13 cellular contexts compared by ENCODE assay signal in the genomic region with DNA sequence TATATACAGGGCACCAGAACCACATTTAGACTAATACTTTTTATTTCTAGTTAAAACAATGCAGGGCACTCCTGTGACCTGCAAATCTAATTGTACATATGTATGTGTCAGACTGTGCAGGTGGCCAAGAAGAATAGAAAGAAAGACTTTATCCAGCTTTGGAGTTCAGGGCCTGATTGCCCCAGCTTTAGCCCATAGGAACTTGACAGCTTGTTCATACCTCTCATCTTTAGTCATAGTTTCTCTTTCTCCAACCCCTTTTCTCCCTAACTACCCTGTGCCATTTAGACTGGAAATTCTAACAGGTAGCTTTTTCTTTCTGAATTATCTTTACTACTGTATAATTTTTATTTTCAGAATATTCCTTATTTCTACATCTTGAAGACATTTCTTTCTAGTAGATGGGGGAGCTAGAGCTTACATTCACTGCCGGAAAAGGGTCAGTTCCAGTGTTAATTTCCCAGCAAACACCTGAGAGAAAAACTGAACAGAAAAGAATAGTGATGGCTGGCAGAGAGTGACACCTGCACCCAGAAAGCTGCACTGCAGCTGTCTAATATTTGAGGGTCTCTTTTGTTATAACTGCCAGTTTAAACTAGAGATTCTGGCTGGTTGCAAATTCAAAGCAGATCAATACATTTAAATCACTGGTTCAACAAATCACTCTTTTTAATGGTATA. TPM values are rescaled to one million over a fixed set of nuclear protein-coding genes. Genes with fewer than 3 reads are reported as not detected.
A peak's percentile ranks its signal among the peaks of the same experiment; 100 is the strongest.
DNase-seq lines count a peak whose midpoint lies in the region; ATAC-seq and TF ChIP-seq lines count a peak whose summit lies in the region.
"Had no signal": no experiment of that assay in that cellular context is flagged by ENCODE, and none has a peak within 500 bp of the region (broad histone marks: within the 10 kb centered on the region; RNA-seq: fewer than 3 reads in every experiment).

No MANE protein-coding gene starts in this region.

- peak overlapping the region in 6 of 8 donors; percentile 12 to 89 (median 40) for H3K27ac Mint-ChIP-seq in CD8-positive, alpha-beta memory T cell
- peak overlapping the region; percentile 38 for H3K27ac Mint-ChIP-seq in activated T-helper 2 cell treated with anti-CD3 and anti-CD28 coated beads, Interferon-gamma antibody, Interleukin-2, Interleukin-4, amounts not matched to agents 10 μg/mL and 5 μg/mL and 100 μg/mL, durations not matched to agents 14 hours and 24 hours and 36 hours

- H3K79me2 ChIP-seq in GM23248 (ENCODE audit: insufficient read depth), result peaks cover 100% of the 10 kb centered on the region

- no peak overlapping the region for H2AFZ ChIP-seq in GM23248

- POLR2A ChIA-PET in CD8-positive, alpha-beta memory T cell (lab: Charles Lee), result interaction anchor here (0.6 to 2.5 kb wide), 2 partner anchors 8 to 33 kb away, joined by 3 to 12 read pairs; a partner anchor contains a TSS

- H3K36me3 ChIP-seq in CD8-positive, alpha-beta memory T cell (ENCODE audit: insufficient read depth, low read length), result peaks cover 7% of the 10 kb centered on the region
- H3K36me3 ChIP-seq in GM23248 (ENCODE audit: low read depth), result peaks cover 35% of the 10 kb centered on the region
- H3K36me3 ChIP-seq in gastrocnemius medialis, result no peaks in the 10 kb centered on the region

- peaks cover 69% of the 10 kb centered on the region for H4K20me1 ChIP-seq in GM23248 (ENCODE audit: insufficient read depth)

- intact Hi-C loops in activated T-helper 2 cell treated with anti-CD3 and anti-CD28 coated beads, Interferon-gamma antibody, Interleukin-2, Interleukin-4, amounts not matched to agents 10 μg/mL and 5 μg/mL and 100 μg/mL, durations not matched to agents 14 hours and 24 hours and 36 hours (cut with micrococcal nuclease), result no loop called here
- intact Hi-C loops in gastrocnemius medialis (cut with DNase I; ENCODE audit: low total_unique reads), result no loop called here

- TF ChIP-seq POLR2A in gastrocnemius medialis (IDR thresholded peaks at IDR 0.05), result no peak

- H3K9me2 ChIP-seq in GM23248 (ENCODE audit: insufficient read depth), result no peaks in the 10 kb centered on the region

- H3K9me3 Mint-ChIP-seq in CD8-positive, alpha-beta memory T cell, result no peaks in the 10 kb centered on the region
- H3K9me3 Mint-ChIP-seq in activated T-helper 2 cell treated with anti-CD3 and anti-CD28 coated beads, Interferon-gamma antibody, Interleukin-2, Interleukin-4, amounts not matched to agents 10 μg/mL and 5 μg/mL and 100 μg/mL, durations not matched to agents 14 hours and 24 hours and 36 hours, result no peaks in the 10 kb centered on the region

- H3K9me3 ChIP-seq in CD8-positive, alpha-beta memory T cell (ENCODE audit: low read length), result no peaks in the 10 kb centered on the region
- H3K9me3 ChIP-seq in GM23248 (ENCODE audit: low read depth) (no peaks in the 10 kb centered on the region), gastrocnemius medialis (no peaks in the 10 kb centered on the region)

- H3K27me3 Mint-ChIP-seq in CD8-positive, alpha-beta memory T cell, result no peaks in the 10 kb centered on the region
- no peaks in the 10 kb centered on the region for H3K27me3 Mint-ChIP-seq in activated T-helper 2 cell treated with anti-CD3 and anti-CD28 coated beads, Interferon-gamma antibody, Interleukin-2, Interleukin-4, amounts not matched to agents 10 μg/mL and 5 μg/mL and 100 μg/mL, durations not matched to agents 14 hours and 24 hours and 36 hours (ENCODE audit: low read depth)

- peak overlapping the region in 5 of 7 donors; percentile 29 to 56 (median 41) for H3K4me3 Mint-ChIP-seq in CD8-positive, alpha-beta memory T cell
- no peak overlapping the region for H3K4me3 Mint-ChIP-seq in activated T-helper 2 cell treated with anti-CD3 and anti-CD28 coated beads, Interferon-gamma antibody, Interleukin-2, Interleukin-4, amounts not matched to agents 10 μg/mL and 5 μg/mL and 100 μg/mL, durations not matched to agents 14 hours and 24 hours and 36 hours (ENCODE audit: low read depth)

- peaks cover 5% of the 10 kb centered on the region; the same call in 1 of the 2 replicates for H3F3A ChIP-seq in GM23248 (ENCODE audit: insufficient read depth)

- H3K4me1 Mint-ChIP-seq in CD8-positive, alpha-beta memory T cell, result peaks cover 89 to 100% (median 96%) of the 10 kb centered on the region in 3 donors
- H3K4me1 Mint-ChIP-seq in activated T-helper 2 cell treated with anti-CD3 and anti-CD28 coated beads, Interferon-gamma antibody, Interleukin-2, Interleukin-4, amounts not matched to agents 10 μg/mL and 5 μg/mL and 100 μg/mL, durations not matched to agents 14 hours and 24 hours and 36 hours (ENCODE audit: low read depth), result peaks cover 70% of the 10 kb centered on the region

- no peak for TF ChIP-seq CTCF in gastrocnemius medialis (IDR thresholded peaks at IDR 0.05 in 4 of 5, conservative IDR thresholded peaks at IDR 0.05 in 1 of 5)

- in situ Hi-C loops in GM23248 (cut with MboI), result no loop called here
- in situ Hi-C loops in gastrocnemius medialis (cut with MboI; ENCODE audit: low sequenced_read_pairs in 4 of 4), result no loop called here

- H3K27ac ChIP-seq in CD8-positive, alpha-beta memory T cell (ENCODE audit: low read depth, low read length), result no peak overlapping the region
- H3K27ac ChIP-seq in GM23248 (no peak overlapping the region), gastrocnemius medialis (no peak overlapping the region)

- H3K9ac ChIP-seq in GM23248, result no peak overlapping the region

- H3K4me1 ChIP-seq in CD8-positive, alpha-beta memory T cell (ENCODE audit: insufficient read depth, low read length), result peaks cover 70% of the 10 kb centered on the region
- peaks cover 46% of the 10 kb centered on the region for H3K4me1 ChIP-seq in GM23248 (ENCODE audit: insufficient read depth)
- peaks cover 59 to 71% of the 10 kb centered on the region in 2 donors for H3K4me1 ChIP-seq in gastrocnemius medialis

- H3K27me3 ChIP-seq in CD8-positive, alpha-beta memory T cell (ENCODE audit: insufficient read depth, low read length, poor library complexity, severe bottlenecking), result no peaks in the 10 kb centered on the region
- H3K27me3 ChIP-seq in GM23248 (replicated peaks; ENCODE audit: insufficient read depth) (no peaks in the 10 kb centered on the region), gastrocnemius medialis (no peaks in the 10 kb centered on the region)

- no peak overlapping the region for H3K4me3 ChIP-seq in CD8-positive, alpha-beta memory T cell (ENCODE audit: low read length)
- H3K4me3 ChIP-seq in GM23248 (no peak overlapping the region), gastrocnemius medialis (no peak overlapping the region)

- no peak for DNase-seq in CD8-positive, alpha-beta memory T cell
- DNase-seq in GM23248, result peak; percentile 36
- no peak for DNase-seq in activated T-helper 2 cell treated with anti-CD3 and anti-CD28 coated beads, Interferon-gamma antibody, Interleukin-2, Interleukin-4, amounts not matched to agents 10 μg/mL and 5 μg/mL and 100 μg/mL, durations not matched to agents 14 hours and 24 hours and 36 hours (ENCODE audit: low spot score)
- DNase-seq in left kidney (ENCODE audit: low read depth, low spot score), result peak; percentile 8
- no peak for DNase-seq in inferior parietal cortex (ENCODE audit: extremely low spot score)
- DNase-seq in gastrocnemius medialis, result no peak
- DNase-seq in stimulated activated CD4-positive, alpha-beta T cell treated with anti-CD3 and anti-CD28 coated beads, Interleukin-2, amount 100 ng/mL, for 24 hours, result no peak
- no peak for DNase-seq in NCI-H1092 treated with DMSO at 0.1 percent for 48 hours (lab: John Stamatoyannopoulos, UW)
- DNase-seq: kidney; NCI-H1417 treated with DMSO at 0.1 percent for 48 hours; SHP77 treated with DMSO at 0.1 percent for 48 hours; stimulated activated naive CD4-positive, alpha-beta T cell had no signal

- CTCF ChIA-PET in CD8-positive, alpha-beta memory T cell (lab: Charles Lee), result interaction anchor here (1.1 to 1.4 kb wide), 2 partner anchors 32 to 122 kb away, joined by 3 to 4 read pairs; a partner anchor contains a TSS

- no peak overlapping the region for H3K4me2 ChIP-seq in GM23248 (ENCODE audit: unreplicated experiment)

- peaks cover 0 to 54% (median 4%) of the 10 kb centered on the region in 3 donors for H3K36me3 Mint-ChIP-seq in CD8-positive, alpha-beta memory T cell
- peaks cover 83% of the 10 kb centered on the region for H3K36me3 Mint-ChIP-seq in activated T-helper 2 cell treated with anti-CD3 and anti-CD28 coated beads, Interferon-gamma antibody, Interleukin-2, Interleukin-4, amounts not matched to agents 10 μg/mL and 5 μg/mL and 100 μg/mL, durations not matched to agents 14 hours and 24 hours and 36 hours (ENCODE audit: low read depth)

- 50 to 61% methylated on average over 1 of the region's 1 CpG for WGBS in GM23248 (ENCODE audit: low coverage in 1 of 2, low lambda C conversion rate in 2 of 2, missing lambda C conversion rate in 2 of 2), 2 experiments

- ATAC-seq in gastrocnemius medialis, result no peak

RNA-seq across cellular contexts. Expression of a gene that starts 8.4 kb away (rescaled TPM):
- total RNA-seq in CD8-positive, alpha-beta memory T cell, result 1,000 to 10,000 TPM; 1,366 to 1,379 TPM
- 99.0 TPM for polyA plus RNA-seq in CD8-positive, alpha-beta memory T cell
- 665 and 762 TPM in 2 replicates for total RNA-seq in GM23248 (2014; rRNA removed; shearing (Covaris generic))
- 480 and 496 TPM in 2 replicates for polyA plus RNA-seq in GM23248 (2016; fragmentation: Nextera tagmentation; extraction: Ambion mirVana)
- total RNA-seq in activated T-helper 2 cell treated with anti-CD3 and anti-CD28 coated beads, Interferon-gamma antibody, Interleukin-2, Interleukin-4, amounts not matched to agents 10 μg/mL and 5 μg/mL and 100 μg/mL, durations not matched to agents 14 hours and 24 hours and 36 hours, result 815 and 840 TPM in 2 replicates
- 1,000 to 10,000 TPM in 2 of 4 donors, 100 to 1,000 TPM in 2; 861 to 1,251 (median 1,022) TPM for total RNA-seq in gastrocnemius medialis

RNA-seq across cellular contexts. Expression of a gene that starts 32.4 kb away (rescaled TPM):
- total RNA-seq in CD8-positive, alpha-beta memory T cell, result 100 to 1,000 TPM in 1 of 2 experiments, 10 to 100 TPM in 1; 95.9 to 117 TPM
- polyA plus RNA-seq in CD8-positive, alpha-beta memory T cell, result 82.0 TPM
- total RNA-seq in GM23248 (2014; rRNA removed; shearing (Covaris generic)), result 22.7 and 35.9 TPM in 2 replicates
- polyA plus RNA-seq in GM23248 (2016; fragmentation: Nextera tagmentation; extraction: Ambion mirVana), result 35.1 and 37.1 TPM in 2 replicates
- 77.5 and 78.7 TPM in 2 replicates for total RNA-seq in activated T-helper 2 cell treated with anti-CD3 and anti-CD28 coated beads, Interferon-gamma antibody, Interleukin-2, Interleukin-4, amounts not matched to agents 10 μg/mL and 5 μg/mL and 100 μg/mL, durations not matched to agents 14 hours and 24 hours and 36 hours
- 10 to 100 TPM in 1 of 4 donors, 1 to 10 TPM in 3; 6.1 to 13.6 (median 7.1) TPM for total RNA-seq in gastrocnemius medialis

RNA-seq across cellular contexts. Expression of a gene that starts 49.4 kb away (rescaled TPM):
- total RNA-seq in CD8-positive, alpha-beta memory T cell, result not detected
- not detected for polyA plus RNA-seq in CD8-positive, alpha-beta memory T cell
- not detected in 2 replicates for total RNA-seq in GM23248 (2014; rRNA removed; shearing (Covaris generic))
- not detected in 2 replicates for polyA plus RNA-seq in GM23248 (2016; fragmentation: Nextera tagmentation; extraction: Ambion mirVana)
- not detected in 2 replicates for total RNA-seq in activated T-helper 2 cell treated with anti-CD3 and anti-CD28 coated beads, Interferon-gamma antibody, Interleukin-2, Interleukin-4, amounts not matched to agents 10 μg/mL and 5 μg/mL and 100 μg/mL, durations not matched to agents 14 hours and 24 hours and 36 hours
- total RNA-seq in gastrocnemius medialis, result under 1 TPM in 2 of 4 donors, not detected in 2; 0.20 to 0.59 TPM
- total RNA-seq: Daoy had no signal

Comparison
In these comparisons a context has a peak if more than half of its experiments do, and no peak if none do; other contexts are left out.
1. DNase-seq: peak in GM23248 (single experiment) and left kidney (single experiment); none in CD8-positive, alpha-beta memory T cell (0 of 5), activated T-helper 2 cell treated with anti-CD3 and anti-CD28 coated beads, Interferon-gamma antibody, Interleukin-2, Interleukin-4, amounts not matched to agents 10 μg/mL and 5 μg/mL and 100 μg/mL, durations not matched to agents 14 hours and 24 hours and 36 hours (single experiment), inferior parietal cortex (single experiment), gastrocnemius medialis (0 of 2), stimulated activated CD4-positive, alpha-beta T cell treated with anti-CD3 and anti-CD28 coated beads, Interleukin-2, amount 100 ng/mL, for 24 hours (0 of 2) and NCI-H1092 treated with DMSO at 0.1 percent for 48 hours (single experiment).